Comparison of ENCODE assay signal across 22 cellular contexts in genomic region chr2:207032490-207032889, GRCh38.
DNase-seq lines count a peak whose midpoint lies in the region; ATAC-seq, FAIRE-seq and TF ChIP-seq lines count a peak whose summit lies in the region.
"Had no signal": no experiment of that assay in that cellular context is flagged by ENCODE, and none has a peak within 500 bp of the region (broad histone marks: within the 10 kb centered on the region; RNA-seq: fewer than 3 reads in every experiment).

No MANE protein-coding gene starts in this region.

- TF ChIP-seq CTCF in mammary epithelial cell (conservative IDR thresholded peaks at IDR 0.05 in 1 of 2, IDR thresholded peaks at IDR 0.05 in 1 of 2; ENCODE audit: extremely low read depth in 1 of 2, insufficient read depth in 1 of 2, low read depth in 1 of 2, low read length in 2 of 2), result no peak
- TF ChIP-seq CTCF in MCF 10A (IDR thresholded peaks at IDR 0.05; ENCODE audit: unreplicated experiment), result no peak
- TF ChIP-seq CTCF in epithelial cell of esophagus (IDR thresholded peaks at IDR 0.05; ENCODE audit: insufficient read depth, low read depth, low read length, missing control alignments), result no peak
- TF ChIP-seq CTCF in keratinocyte (optimal IDR thresholded peaks at IDR 0.05 in 1 of 3, IDR thresholded peaks at IDR 0.05 in 1 of 3, conservative IDR thresholded peaks at IDR 0.05 in 1 of 3; ENCODE audit: extremely low read depth in 1 of 3, insufficient read depth in 2 of 3, low read length in 3 of 3), result no peak
- TF ChIP-seq CTCF in natural killer cell (IDR thresholded peaks at IDR 0.05), result no peak

- in situ Hi-C loops in mammary epithelial cell (cut with MboI; ENCODE audit: low sequenced_read_pairs in 2 of 2), result no loop called here

- intact Hi-C loops in mammary epithelial cell (cut with micrococcal nuclease), result no loop called here
- intact Hi-C loops in MCF 10A (cut with micrococcal nuclease), result no loop called here
- intact Hi-C loops in natural killer cell (cut with micrococcal nuclease), result no loop called here

- H3K4me2 ChIP-seq in mammary epithelial cell (ENCODE audit: insufficient read depth, low read depth, low read length) (peak overlapping the region; percentile 22), keratinocyte (ENCODE audit: control insufficient read depth, extremely low read depth, insufficient read depth, low read depth, low read length) (no peak overlapping the region)
- H3K4me2 ChIP-seq: A549; BLaER1 treated with 17β-estradiol and CSF1 and Interleukin-3, amounts not matched to agents 10 nM and 100 nM had no signal

- POLR2A ChIA-PET in MCF 10A (lab: Yijun Ruan, JAX), result interaction anchor here (0.7 kb wide), 1 partner anchor 52 kb away, joined by 3 read pairs; no protein-coding TSS in a partner anchor

- H2AFZ ChIP-seq in mammary epithelial cell (ENCODE audit: low read depth, low read length) (no peak overlapping the region), keratinocyte (ENCODE audit: control insufficient read depth, low read length) (no peak overlapping the region)

- FAIRE-seq in keratinocyte (lab: Jason Lieb, UNC), result peak; percentile 72
- FAIRE-seq: A549, D721Med, G401.6, GM12891 had no signal

- CTCF ChIA-PET in mammary epithelial cell (lab: Charles Lee; ENCODE audit: low non-redundant PET) (no interaction called here), MCF 10A (lab: Yijun Ruan, JAX) (no interaction called here)

- H3K79me2 ChIP-seq in mammary epithelial cell (ENCODE audit: insufficient read depth, low read length), result no peaks in the 10 kb centered on the region
- no peaks in the 10 kb centered on the region for H3K79me2 ChIP-seq in keratinocyte (ENCODE audit: control insufficient read depth, insufficient read depth, low read length)

- H3K9me1 ChIP-seq in keratinocyte (ENCODE audit: control insufficient read depth, extremely low read depth, insufficient read depth, low read length), result no peaks in the 10 kb centered on the region

- H3K4me1 ChIP-seq in mammary epithelial cell (ENCODE audit: insufficient read depth, low read length) (peaks cover 10% of the 10 kb centered on the region), keratinocyte (ENCODE audit: control insufficient read depth, extremely low read depth, insufficient read depth, low read length) (peaks cover 6% of the 10 kb centered on the region)
- H3K4me1 ChIP-seq: A549, Caco-2 had no signal

- BruUV-seq in mammary epithelial cell (replicated peaks; lab: Mats Ljungman, UMichigan) (no TSS peak), MCF 10A (replicated peaks; lab: Mats Ljungman, UMichigan) (no TSS peak)

- H3K27me3 Mint-ChIP-seq in MCF 10A (ENCODE audit: insufficient read depth, unreplicated experiment), result no peaks in the 10 kb centered on the region
- H3K27me3 Mint-ChIP-seq in natural killer cell (ENCODE audit: low read depth in 2 of 2), result peaks cover 15 to 17% of the 10 kb centered on the region in 2 donors

- H3K27ac Mint-ChIP-seq in MCF 10A (ENCODE audit: low read depth, unreplicated experiment) (no peak overlapping the region), natural killer cell (no peak overlapping the region)
- H3K27ac Mint-ChIP-seq: B cell; CD4-positive, alpha-beta T cell; CD8-positive, alpha-beta T cell had no signal

- H3K4me1 Mint-ChIP-seq in MCF 10A (ENCODE audit: insufficient read depth, unreplicated experiment), result no peaks in the 10 kb centered on the region
- H3K4me1 Mint-ChIP-seq in natural killer cell, result no peaks in the 10 kb centered on the region
- H3K4me1 Mint-ChIP-seq: B cell had no signal

- H3K4me3 Mint-ChIP-seq in MCF 10A (ENCODE audit: unreplicated experiment), result no peak overlapping the region
- no peak overlapping the region for H3K4me3 Mint-ChIP-seq in natural killer cell
- H3K4me3 Mint-ChIP-seq: B cell; CD4-positive, alpha-beta T cell; CD8-positive, alpha-beta T cell had no signal

- no peaks in the 10 kb centered on the region for H3K36me3 ChIP-seq in mammary epithelial cell (ENCODE audit: insufficient read depth, low read length)
- no peaks in the 10 kb centered on the region for H3K36me3 ChIP-seq in keratinocyte (ENCODE audit: control insufficient read depth in 2 of 2, extremely low read depth in 1 of 2, insufficient read depth in 2 of 2, low read length in 2 of 2)
- H3K36me3 ChIP-seq: BLaER1 treated with 17β-estradiol and CSF1 and Interleukin-3, amounts not matched to agents 10 nM and 100 nM had no signal

- DNase-seq in mammary epithelial cell (peak; percentile 71), MCF 10A (ENCODE audit: unreplicated experiment) (no peak), epithelial cell of esophagus (ENCODE audit: low read depth) (peak; percentile 62), keratinocyte (ENCODE audit: low read depth, low spot score) (no peak), natural killer cell (no peak)
- no peak for DNase-seq in activated effector memory CD4-positive, alpha-beta T cell treated with anti-CD3 and anti-CD28 coated beads, Interleukin-2, amount 50 U/mL, for 16 hours
- DNase-seq: AML-193; Caco-2; Calu3; CD4-positive, alpha-beta T cell; CD8-positive, alpha-beta T cell; DMS79 treated with DMSO at 0.1 percent for 48 hours; GF-D8 had no signal

- H3K9ac ChIP-seq in mammary epithelial cell (ENCODE audit: insufficient read depth, low read length) (no peak overlapping the region), keratinocyte (ENCODE audit: control insufficient read depth, extremely low read depth, insufficient read depth, low read length) (no peak overlapping the region)
- H3K9ac ChIP-seq: BLaER1 treated with 17β-estradiol and CSF1 and Interleukin-3, amounts not matched to agents 10 nM and 100 nM had no signal

- 17% methylated on average over 2 of the region's 2 CpGs for WGBS in mammary epithelial cell (ENCODE audit: low coverage, missing lambda C conversion rate)

- H3K36me3 Mint-ChIP-seq in MCF 10A (ENCODE audit: insufficient read depth, unreplicated experiment), result no peaks in the 10 kb centered on the region
- peaks cover 11% of the 10 kb centered on the region for H3K36me3 Mint-ChIP-seq in natural killer cell
- H3K36me3 Mint-ChIP-seq: CD8-positive, alpha-beta T cell had no signal

- peaks cover 15% of the 10 kb centered on the region for H3K9me3 Mint-ChIP-seq in MCF 10A (ENCODE audit: unreplicated experiment)
- H3K9me3 Mint-ChIP-seq in natural killer cell, result peaks cover 2% of the 10 kb centered on the region in 2 donors

- H4K20me1 ChIP-seq in mammary epithelial cell (ENCODE audit: insufficient read depth, low read length) (no peaks in the 10 kb centered on the region), keratinocyte (ENCODE audit: control insufficient read depth, extremely low read depth, insufficient read depth, low read length) (no peaks in the 10 kb centered on the region)
- H4K20me1 ChIP-seq: BLaER1 treated with 17β-estradiol and CSF1 and Interleukin-3, amounts not matched to agents 10 nM and 100 nM had no signal

- H3K4me3 ChIP-seq in mammary epithelial cell (replicated peaks in 1 of 3; ENCODE audit: insufficient read depth in 1 of 3, low read depth in 2 of 3, low read length in 3 of 3) (no peak overlapping the region), epithelial cell of esophagus (ENCODE audit: low read length) (no peak overlapping the region), keratinocyte (ENCODE audit: control insufficient read depth in 2 of 3, extremely low read depth in 1 of 3, insufficient read depth in 2 of 3, low read depth in 1 of 3, low read length in 3 of 3) (no peak overlapping the region)
- H3K4me3 ChIP-seq: A549; BLaER1 treated with 17β-estradiol and CSF1 and Interleukin-3, amounts not matched to agents 10 nM and 100 nM had no signal

- H3K9me3 ChIP-seq in mammary epithelial cell (replicated peaks; ENCODE audit: insufficient read depth, low read length) (peaks cover 2% of the 10 kb centered on the region), keratinocyte (ENCODE audit: control insufficient read depth, low read depth, low read length) (no peaks in the 10 kb centered on the region)

- no peaks in the 10 kb centered on the region for H3K27me3 ChIP-seq in mammary epithelial cell (ENCODE audit: insufficient read depth, low read length)
- no peaks in the 10 kb centered on the region for H3K27me3 ChIP-seq in keratinocyte (ENCODE audit: control insufficient read depth, extremely low read depth, insufficient read depth, low read length)
- H3K27me3 ChIP-seq: BLaER1 treated with 17β-estradiol and CSF1 and Interleukin-3, amounts not matched to agents 10 nM and 100 nM had no signal

- dilution Hi-C loops in mammary epithelial cell (cut with HindIII; ENCODE audit: low sequenced_read_pairs), result no loop called here
- dilution Hi-C loops in keratinocyte (cut with MboI; ENCODE audit: extremely low pct_ligation_motif_present, low sequenced_read_pairs), result no loop called here

- H3K27ac ChIP-seq in mammary epithelial cell (ENCODE audit: insufficient read depth, low read depth, low read length) (no peak overlapping the region), keratinocyte (ENCODE audit: control insufficient read depth, insufficient read depth, low read length) (no peak overlapping the region)
- H3K27ac ChIP-seq: 22Rv1; A549; BLaER1 treated with 17β-estradiol and CSF1 and Interleukin-3, amounts not matched to agents 10 nM and 100 nM; C4-2B had no signal

- ATAC-seq in natural killer cell (no peak), GM18861 (IDR thresholded peaks at IDR 0.05; ENCODE audit: unreplicated experiment) (no peak)
- ATAC-seq: A549; CD8-positive, alpha-beta T cell had no signal

Comparison
In these comparisons a context has a peak if more than half of its experiments do, and no peak if none do; other contexts are left out.
1. DNase-seq: peak in mammary epithelial cell (single experiment) and epithelial cell of esophagus (single experiment); none in MCF 10A (single experiment), keratinocyte (single experiment), natural killer cell (single experiment) and activated effector memory CD4-positive, alpha-beta T cell treated with anti-CD3 and anti-CD28 coated beads, Interleukin-2, amount 50 U/mL, for 16 hours (single experiment).